In the genomic region with DNA sequence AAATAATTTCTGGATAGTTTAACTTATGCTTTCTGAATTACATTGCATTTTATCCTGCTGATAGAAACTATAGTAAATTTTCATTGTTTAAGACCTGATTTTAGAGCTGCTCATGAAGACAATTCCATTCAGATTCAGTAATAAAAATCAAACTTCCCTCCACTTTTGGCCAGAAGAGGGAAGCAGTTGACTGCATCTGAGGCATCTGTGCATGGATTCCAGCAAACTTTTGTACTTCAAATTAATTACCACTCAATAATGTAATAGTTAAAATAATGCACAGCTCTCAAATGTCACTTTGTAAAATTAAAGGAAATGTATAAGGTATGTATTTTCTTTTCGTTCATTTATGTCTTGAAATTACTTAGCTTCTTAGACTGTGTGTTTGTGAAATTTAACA, we compare ENCODE assay signal across 9 cellular contexts.
A peak's percentile ranks its signal among the peaks of the same experiment; 100 is the strongest.
DNase-seq lines count a peak whose midpoint lies in the region; ATAC-seq and TF ChIP-seq lines count a peak whose summit lies in the region.
"Had no signal": no experiment of that assay in that cellular context is flagged by ENCODE, and none has a peak within 500 bp of the region (broad histone marks: within the 10 kb centered on the region; RNA-seq: fewer than 3 reads in every experiment).

No MANE protein-coding gene starts in this region.

- H3K4me3 Mint-ChIP-seq in activated naive CD8-positive, alpha-beta T cell treated with anti-CD3 and anti-CD28 coated beads, Interleukin-2, amount 50 U/mL, for 24 hours: no peak overlapping the region

- H3K4me3 ChIP-seq in iPS DF 6.9 (ENCODE audit: low read length): no peak overlapping the region

- H3K36me3 ChIP-seq in iPS DF 6.9 (ENCODE audit: control insufficient read depth, insufficient read depth, low read length): no peaks in the 10 kb centered on the region

- no peaks in the 10 kb centered on the region for H3K9me3 Mint-ChIP-seq in activated naive CD8-positive, alpha-beta T cell treated with anti-CD3 and anti-CD28 coated beads, Interleukin-2, amount 50 U/mL, for 24 hours

- no peaks in the 10 kb centered on the region for H3K36me3 Mint-ChIP-seq in activated naive CD8-positive, alpha-beta T cell treated with anti-CD3 and anti-CD28 coated beads, Interleukin-2, amount 50 U/mL, for 24 hours (ENCODE audit: low read depth)

- POLR2A ChIA-PET in RWPE1 (lab: Yijun Ruan, JAX; ENCODE audit: low non-redundant PET): no interaction called here

- no peaks in the 10 kb centered on the region for H3K27me3 ChIP-seq in iPS DF 6.9 (ENCODE audit: control insufficient read depth, insufficient read depth, low read length)

- H3K9me3 ChIP-seq in iPS DF 6.9 (ENCODE audit: control insufficient read depth, insufficient read depth, low read length): no peaks in the 10 kb centered on the region

- peak; percentile 60 for TF ChIP-seq CTCF in RWPE1 (conservative IDR thresholded peaks at IDR 0.05; ENCODE audit: low read depth)

- WGBS in iPS DF 6.9 (ENCODE audit: insufficient coverage, insufficient read length): no CpG with 5 or more reads among the region's 1 CpG

- in situ Hi-C loops in ACHN (cut with HindIII; ENCODE audit: low pct_ligation_motif_present, low pct_unique_long_range_greater_than_20kb, low sequenced_read_pairs): no loop called here

- no peaks in the 10 kb centered on the region for H3K4me1 Mint-ChIP-seq in activated naive CD8-positive, alpha-beta T cell treated with anti-CD3 and anti-CD28 coated beads, Interleukin-2, amount 50 U/mL, for 24 hours

- H3K27me3 Mint-ChIP-seq in activated naive CD8-positive, alpha-beta T cell treated with anti-CD3 and anti-CD28 coated beads, Interleukin-2, amount 50 U/mL, for 24 hours: peaks cover 3% of the 10 kb centered on the region

- DNase-seq in ACHN: peak; percentile 25
- DNase-seq in H4 (ENCODE audit: low spot score): peak; percentile 9
- no peak for DNase-seq in RWPE1 (ENCODE audit: low spot score)
- peak; percentile 7 for DNase-seq in iPS DF 6.9 (ENCODE audit: low read depth, low spot score)
- no peak for DNase-seq in activated CD4-positive, alpha-beta T cell treated with anti-CD3 and anti-CD28 coated beads for 1 hour
- no peak for DNase-seq in activated naive CD8-positive, alpha-beta T cell treated with anti-CD3 and anti-CD28 coated beads, Interleukin-2, amount 50 U/mL, for 24 hours
- DNase-seq in islet precursor cell: no peak
- DNase-seq: NCI-H345 had no signal

- ATAC-seq in GM19023 (IDR thresholded peaks at IDR 0.05; ENCODE audit: unreplicated experiment): no peak
- ATAC-seq in activated naive CD8-positive, alpha-beta T cell treated with anti-CD3 and anti-CD28 coated beads, Interleukin-2, amount 50 U/mL, for 24 hours: no peak

- H3K27ac ChIP-seq in RWPE1: no peak overlapping the region
- no peak overlapping the region for H3K27ac ChIP-seq in iPS DF 6.9 (ENCODE audit: low read length)

- no peaks in the 10 kb centered on the region for H3K4me1 ChIP-seq in iPS DF 6.9 (ENCODE audit: control insufficient read depth, insufficient read depth, low read length)

- CTCF ChIA-PET in RWPE1 (lab: Yijun Ruan, JAX): interaction anchor here (0.7 to 1.3 kb wide), 6 partner anchors 18 to 1930 kb away, joined by 3 to 5 read pairs (median 3); no protein-coding TSS in a partner anchor

- no peak overlapping the region for H3K27ac Mint-ChIP-seq in activated naive CD8-positive, alpha-beta T cell treated with anti-CD3 and anti-CD28 coated beads, Interleukin-2, amount 50 U/mL, for 24 hours

Comparison
In these comparisons a context has a peak if more than half of its experiments do, and no peak if none do; other contexts are left out.
1. DNase-seq: peak in ACHN (single experiment), H4 (single experiment) and iPS DF 6.9 (single experiment); none in RWPE1 (single experiment), activated CD4-positive, alpha-beta T cell treated with anti-CD3 and anti-CD28 coated beads for 1 hour (single experiment), activated naive CD8-positive, alpha-beta T cell treated with anti-CD3 and anti-CD28 coated beads, Interleukin-2, amount 50 U/mL, for 24 hours (single experiment) and islet precursor cell (single experiment).